In genomic region chr14:90656986-90657385, GRCh38 we compare ENCODE assay signal across 18 cellular contexts.
DNase-seq lines count a peak whose midpoint lies in the region; ATAC-seq and TF ChIP-seq lines count a peak whose summit lies in the region.
"Had no signal": no experiment of that assay in that cellular context is flagged by ENCODE, and none has a peak within 500 bp of the region (broad histone marks: within the 10 kb centered on the region; RNA-seq: fewer than 3 reads in every experiment).

No MANE protein-coding gene starts in this region.

- peak overlapping the region in 53 of 59 donors; percentile 9 to 90 (median 65) for H3K27ac ChIP-seq in dorsolateral prefrontal cortex
- peak overlapping the region; percentile 17 for H3K27ac ChIP-seq in left ventricle myocardium inferior (replicated peaks)

- H3K36me3 ChIP-seq in left ventricle myocardium inferior: peaks cover 43% of the 10 kb centered on the region

- no peaks in the 10 kb centered on the region for H3K9me3 ChIP-seq in left ventricle myocardium inferior (replicated peaks)
- H3K9me3 ChIP-seq: HAP-1 had no signal

- TF ChIP-seq CTCF in dorsolateral prefrontal cortex (IDR thresholded peaks at IDR 0.05 in 54 of 56, conservative IDR thresholded peaks at IDR 0.05 in 2 of 56; ENCODE audit: low read depth in 1 of 56, partially characterized antibody in 56 of 56): peak in 1 of 56 donors; percentile 15
- TF ChIP-seq CTCF in left ventricle myocardium inferior (IDR thresholded peaks at IDR 0.05; ENCODE audit: borderline replicate concordance): no peak

- H3K27me3 ChIP-seq in dorsolateral prefrontal cortex (no peaks in the 10 kb centered on the region), left ventricle myocardium inferior (ENCODE audit: low read depth) (no peaks in the 10 kb centered on the region)

- peaks cover 28% of the 10 kb centered on the region for H3K4me1 ChIP-seq in left ventricle myocardium inferior
- H3K4me1 ChIP-seq: HAP-1 had no signal

- intact Hi-C loops in dorsolateral prefrontal cortex (cut with DNase I) (no loop called here), left ventricle myocardium inferior (cut with micrococcal nuclease) (no loop called here)

- ATAC-seq in GM18519 (IDR thresholded peaks at IDR 0.05; ENCODE audit: low FRiP score, unreplicated experiment) (no peak), HG03354 (IDR thresholded peaks at IDR 0.05; ENCODE audit: poor library complexity, severe bottlenecking, unreplicated experiment) (no peak)

- DNase-seq in Ammon's horn (ENCODE audit: low spot score): peak; percentile 74
- DNase-seq in dorsolateral prefrontal cortex: peak in 7 of 10 donors; percentile 56 to 86 (median 66)
- DNase-seq in left ventricle myocardium inferior: no peak
- peak; percentile 41 for DNase-seq in occipital lobe (lab: John Stamatoyannopoulos, UW)
- no peak for DNase-seq in amniotic stem cell (lab: John Stamatoyannopoulos, UW)
- no peak for DNase-seq in NCI-H2196 treated with DMSO at 0.1 percent for 48 hours (lab: John Stamatoyannopoulos, UW; ENCODE audit: unreplicated experiment)
- DNase-seq: 8988T; CD8-positive, alpha-beta memory T cell; GDM1; MV-4-11; NCI-H1417 treated with DMSO at 0.1 percent for 48 hours; NCI-H1930; NCI-H2171; NCI-H446 treated with DMSO at 0.1 percent for 48 hours; NK-92 treated with Interleukin-12 subunit alpha and Interleukin-12 subunit beta, amount 100 ng/mL, for 24 hours had no signal

- peak overlapping the region in 6 of 59 donors; percentile 4 to 21 (median 10) for H3K4me3 ChIP-seq in dorsolateral prefrontal cortex
- H3K4me3 ChIP-seq in left ventricle myocardium inferior: no peak overlapping the region
- H3K4me3 ChIP-seq: HAP-1 had no signal

Comparison
In these comparisons a context has a peak if more than half of its experiments do, and no peak if none do; other contexts are left out.
1. DNase-seq: peak in Ammon's horn (single experiment), dorsolateral prefrontal cortex (7 of 10) and occipital lobe (single experiment); none in left ventricle myocardium inferior (single experiment), amniotic stem cell (single experiment) and NCI-H2196 treated with DMSO at 0.1 percent for 48 hours (single experiment).